Comparison of ENCODE assay signal across 27 cellular contexts in genomic region chr17:55292094-55292493, GRCh38. TPM values are rescaled to one million over a fixed set of nuclear protein-coding genes. Genes with fewer than 3 reads are reported as not detected.
"Had no signal": no experiment of that assay in that cellular context is flagged by ENCODE, and none has a peak within 500 bp of the region (broad histone marks: within the 10 kb centered on the region; RNA-seq: fewer than 3 reads in every experiment).

No MANE protein-coding gene starts in this region.

- H3K36me3 ChIP-seq: colonic mucosa, gastrocnemius medialis, left lung, lower lobe of right lung had no signal

- H3K27me3 ChIP-seq: colonic mucosa, esophagus squamous epithelium, gastrocnemius medialis, heart right ventricle, left lung had no signal

- ATAC-seq: effector memory CD8-positive, alpha-beta T cell; gastrocnemius medialis; heart right ventricle; left cardiac atrium; left lung; left ventricle myocardium superior; lower lobe of right lung; mucosa of descending colon had no signal

- H3K4me1 ChIP-seq: colonic mucosa had no signal

- H3K27me3 Mint-ChIP-seq: dendritic cell treated with granulocyte-macrophage colony-stimulating factor and Interleukin-4, amounts not matched to agents 40 ng/mL and 50 ng/mL, for 4 days had no signal

- H3K4me3 ChIP-seq: colonic mucosa, esophagus squamous epithelium, gastrocnemius medialis, heart right ventricle, left lung, lower lobe of right lung, mucosa of descending colon had no signal

- FAIRE-seq: endothelial cell of umbilical vein, islet of Langerhans, keratinocyte had no signal

- H3K9me3 ChIP-seq: colonic mucosa, esophagus squamous epithelium, gastrocnemius medialis, left lung, lower lobe of right lung, mucosa of descending colon had no signal

- H3K36me3 Mint-ChIP-seq: mesothelial cell of epicardium, naive B cell had no signal

- H3K27ac Mint-ChIP-seq: dendritic cell treated with granulocyte-macrophage colony-stimulating factor and Interleukin-4, amounts not matched to agents 40 ng/mL and 50 ng/mL, for 4 days; effector memory CD8-positive, alpha-beta T cell; mesothelial cell of epicardium had no signal

- H3K27ac ChIP-seq: colonic mucosa, esophagus squamous epithelium, gastrocnemius medialis, heart right ventricle, left lung, lower lobe of right lung had no signal

- DNase-seq: colonic mucosa; cortex of kidney; effector CD8-positive, alpha-beta T cell; effector memory CD8-positive, alpha-beta T cell; esophagus squamous epithelium; foreskin fibroblast; foreskin melanocyte; gastrocnemius medialis; glutamatergic neuron; head of caudate nucleus; heart right ventricle; hippocampal formation; left cardiac atrium; left lung; left ventricle myocardium superior; lower lobe of right lung; mesenchymal stem cell; mucosa of descending colon; naive B cell had no signal

- H3K9me3 Mint-ChIP-seq: dendritic cell treated with granulocyte-macrophage colony-stimulating factor and Interleukin-4, amounts not matched to agents 40 ng/mL and 50 ng/mL, for 4 days; effector memory CD8-positive, alpha-beta T cell; naive B cell had no signal

- H3K4me3 Mint-ChIP-seq: dendritic cell treated with granulocyte-macrophage colony-stimulating factor and Interleukin-4, amounts not matched to agents 40 ng/mL and 50 ng/mL, for 4 days; effector memory CD8-positive, alpha-beta T cell; mesothelial cell of epicardium; naive B cell had no signal

RNA-seq across cellular contexts. Expression of gene HLF, which starts 27.3 kb away (rescaled TPM):
- total RNA-seq: dermis microvascular lymphatic vessel endothelial cell, endothelial cell of umbilical vein, glomerular endothelial cell, lung microvascular endothelial cell had no signal
- polyA plus RNA-seq: endothelial cell of umbilical vein had no signal
